Comparison of ENCODE assay signal across 18 cellular contexts in genomic region chr1:186754542-186755150, GRCh38.
A peak's percentile ranks its signal among the peaks of the same experiment; 100 is the strongest.
DNase-seq lines count a peak whose midpoint lies in the region; ATAC-seq, FAIRE-seq and TF ChIP-seq lines count a peak whose summit lies in the region.
"Had no signal": no experiment of that assay in that cellular context is flagged by ENCODE, and none has a peak within 500 bp of the region (broad histone marks: within the 10 kb centered on the region; RNA-seq: fewer than 3 reads in every experiment).

No MANE protein-coding gene starts in this region.

- H3K4me3 ChIP-seq in A549: no peak overlapping the region
- H3K4me3 ChIP-seq in adipocyte (ENCODE audit: low read length): no peak overlapping the region
- H3K4me3 ChIP-seq: MG63 had no signal

- H3K9me3 ChIP-seq in A549 (no peaks in the 10 kb centered on the region), adipocyte (ENCODE audit: control insufficient read depth, low read length) (no peaks in the 10 kb centered on the region)
- H3K9me3 ChIP-seq: MG63 had no signal

- TF ChIP-seq POLR2A in A549 (IDR thresholded peaks at IDR 0.05; ENCODE audit: low read length): no peak

- FAIRE-seq in A549 (lab: Jason Lieb, UNC): no peak
- FAIRE-seq: GM18507 had no signal

- peak overlapping the region; percentile 43 for H3K4me2 ChIP-seq in A549

- H3K4me1 ChIP-seq in A549 (peaks cover 12% of the 10 kb centered on the region), adipocyte (ENCODE audit: control insufficient read depth, insufficient read depth, low read length) (peaks cover 13% of the 10 kb centered on the region)

- TF ChIP-seq EP300 in A549 (IDR thresholded peaks at IDR 0.05): no peak

- TF ChIP-seq CTCF in A549 (IDR thresholded peaks at IDR 0.05): no peak

- peak in 1 of 2 experiments; percentile 19 for DNase-seq in A549 (ENCODE audit: low read depth in 1 of 2, low spot score in 1 of 2)
- DNase-seq in EL: peak; percentile 18
- peak; percentile 19 for DNase-seq in adipocyte (ENCODE audit: low read depth)
- no peak for DNase-seq in middle frontal gyrus (ENCODE audit: extremely low spot score, low spot score)
- no peak for DNase-seq in sciatic nerve (ENCODE audit: low spot score)
- DNase-seq in HK-2 (ENCODE audit: unreplicated experiment): no peak
- DNase-seq in midbrain (lab: John Stamatoyannopoulos, UW): no peak
- DNase-seq: CD4-positive, alpha-beta T cell; KG1; MG63; NCI-H1092 treated with DMSO at 0.1 percent for 48 hours; NCI-H1694; NCI-H2107; NCI-H82; Right ventricle myocardium superior had no signal

- peak overlapping the region in 1 of 2 experiments; percentile 30; a peak in 2 of 6 replicates for H3K27ac ChIP-seq in A549

- no peaks in the 10 kb centered on the region for H3K27me3 ChIP-seq in adipocyte (replicated peaks; ENCODE audit: control insufficient read depth, insufficient read depth, low read length)
- H3K27me3 ChIP-seq: MG63 had no signal

- CTCF ChIA-PET in A549 (lab: Yijun Ruan, JAX): no interaction called here

- ATAC-seq in A549 (peak in 1 of 2 experiments; percentile 39; a peak in 1 of 6 replicates), HG02973 (IDR thresholded peaks at IDR 0.05; ENCODE audit: unreplicated experiment) (peak; percentile 56), sciatic nerve (no peak)
- ATAC-seq: Panc1 had no signal

- POLR2A ChIA-PET in A549 (lab: Yijun Ruan, JAX): interaction anchor here (1.2 kb wide), 1 partner anchor 39 kb away, joined by 4 read pairs; no protein-coding TSS in a partner anchor

- WGBS in A549 (ENCODE audit: missing lambda C conversion rate): 15% methylated on average over 3 of the region's 3 CpGs

- no peak overlapping the region for H3K9ac ChIP-seq in adipocyte (ENCODE audit: low read length)

- no peaks in the 10 kb centered on the region for H3K36me3 ChIP-seq in adipocyte (ENCODE audit: control insufficient read depth, insufficient read depth, low read length, severe bottlenecking)
- H3K36me3 ChIP-seq: MG63 had no signal

- intact Hi-C loops in sciatic nerve (cut with DNase I): no loop called here

- no peak; a peak in 1 of 5 replicates for TF ChIP-seq RAD21 in A549 (conservative IDR thresholded peaks at IDR 0.05 in 1 of 2, IDR thresholded peaks at IDR 0.05 in 1 of 2)

TF ChIP-seq in A549, 52 proteins besides CTCF, POLR2A, EP300 and RAD21:
- no peak for TF ChIP-seq KDM1A (IDR thresholded peaks at IDR 0.05; ENCODE audit: low read depth)
- no peak for TF ChIP-seq SREBF2 (IDR thresholded peaks at IDR 0.05)
- TF ChIP-seq CBX8 (IDR thresholded peaks at IDR 0.05): no peak
- TF ChIP-seq FOSL2 (IDR thresholded peaks at IDR 0.05): no peak
- peak; percentile 19; the same call in 1 of the 2 replicates for TF ChIP-seq FOSL2 (CRISPR knock-in tag; IDR thresholded peaks at IDR 0.05)
- peak in 1 of 2 experiments; percentile 16; a peak in 1 of 4 replicates for TF ChIP-seq CEBPB (IDR thresholded peaks at IDR 0.05)
- TF ChIP-seq EHMT2 (IDR thresholded peaks at IDR 0.05; ENCODE audit: low read depth): no peak
- no peak for TF ChIP-seq RARB (CRISPR knock-in tag; IDR thresholded peaks at IDR 0.05)
- TF ChIP-seq HDAC2 (IDR thresholded peaks at IDR 0.05): no peak
- TF ChIP-seq KDM5A (IDR thresholded peaks at IDR 0.05): no peak
- no peak for TF ChIP-seq ZNF302 (CRISPR knock-in tag; IDR thresholded peaks at IDR 0.05)
- TF ChIP-seq JUNB (IDR thresholded peaks at IDR 0.05): peak; percentile 19; the same call in 1 of the 2 replicates
- no peak for TF ChIP-seq TP53 (CRISPR knock-in tag; IDR thresholded peaks at IDR 0.05)
- TF ChIP-seq JUN (IDR thresholded peaks at IDR 0.05): 0 out of 5 replicates have a peak, but pooled peaks of 1 of the 2 experiments have one; percentile 25
- TF ChIP-seq RCOR1 (IDR thresholded peaks at IDR 0.05; ENCODE audit: low read depth, low read length): no peak
- TF ChIP-seq REST (IDR thresholded peaks at IDR 0.05): no peak
- TF ChIP-seq POLR2AphosphoS2 (conservative IDR thresholded peaks at IDR 0.05; ENCODE audit: low read length): no peak
- TF ChIP-seq EHF (CRISPR knock-in tag; IDR thresholded peaks at IDR 0.05): no peak
- TF ChIP-seq RFX5 (IDR thresholded peaks at IDR 0.05): no peak
- TF ChIP-seq, protein P1, sequence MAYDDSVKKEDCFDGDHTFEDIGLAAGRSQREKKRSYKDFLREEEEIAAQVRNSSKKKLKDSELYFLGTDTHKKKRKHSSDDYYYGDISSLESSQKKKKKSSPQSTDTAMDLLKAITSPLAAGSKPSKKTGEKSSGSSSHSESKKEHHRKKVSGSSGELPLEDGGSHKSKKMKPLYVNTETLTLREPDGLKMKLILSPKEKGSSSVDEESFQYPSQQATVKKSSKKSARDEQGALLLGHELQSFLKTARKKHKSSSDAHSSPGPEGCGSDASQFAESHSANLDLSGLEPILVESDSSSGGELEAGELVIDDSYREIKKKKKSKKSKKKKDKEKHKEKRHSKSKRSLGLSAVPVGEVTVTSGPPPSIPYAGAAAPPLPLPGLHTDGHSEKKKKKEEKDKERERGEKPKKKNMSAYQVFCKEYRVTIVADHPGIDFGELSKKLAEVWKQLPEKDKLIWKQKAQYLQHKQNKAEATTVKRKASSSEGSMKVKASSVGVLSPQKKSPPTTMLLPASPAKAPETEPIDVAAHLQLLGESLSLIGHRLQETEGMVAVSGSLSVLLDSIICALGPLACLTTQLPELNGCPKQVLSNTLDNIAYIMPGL (CRISPR knock-in tag; IDR thresholded peaks at IDR 0.05; ENCODE audit: borderline replicate concordance): no peak
- TF ChIP-seq ZSCAN20 (CRISPR knock-in tag; IDR thresholded peaks at IDR 0.05): no peak

Comparison
In these comparisons a context has a peak if more than half of its experiments do, and no peak if none do; other contexts are left out.
1. DNase-seq: peak in EL (single experiment) and adipocyte (single experiment); none in middle frontal gyrus (single experiment), sciatic nerve (single experiment), HK-2 (single experiment) and midbrain (single experiment).